ENCODE assay signal across 20 cellular contexts in the genomic region with DNA sequence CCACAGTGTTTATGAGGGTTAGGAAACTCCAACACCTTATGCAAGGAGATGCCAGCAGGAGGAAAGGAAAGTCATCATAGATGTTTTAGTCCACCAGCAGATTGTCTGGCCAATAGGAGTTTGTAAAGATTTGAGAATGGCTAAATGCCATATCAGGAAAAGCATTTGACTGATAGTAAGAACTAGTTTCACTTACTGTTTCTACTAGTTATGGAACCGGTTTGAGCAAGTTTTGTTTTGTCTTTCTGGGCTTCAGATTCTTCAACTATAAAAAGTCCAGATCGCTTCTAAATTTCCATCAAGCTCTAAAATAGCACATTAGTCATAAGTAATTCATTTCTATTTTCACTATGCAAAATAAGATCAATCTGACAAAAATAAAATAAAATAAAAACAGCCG.
"Had no signal": no experiment of that assay in that cellular context is flagged by ENCODE, and none has a peak within 500 bp of the region (broad histone marks: within the 10 kb centered on the region; RNA-seq: fewer than 3 reads in every experiment).

No MANE protein-coding gene starts in this region.

- DNase-seq: KBM-7; NCI-H1092; NCI-H1105 treated with DMSO at 0.1 percent for 48 hours; NCI-H1417 treated with DMSO at 0.1 percent for 48 hours; NCI-H146; NCI-H1694 treated with DMSO at 0.1 percent for 48 hours; NCI-H1930; NCI-H2081; NCI-H2107; NCI-H2227 treated with DMSO at 0.1 percent for 48 hours; NCI-H524; NCI-H69; NCI-H774; NK-92 treated with Interleukin-12 subunit alpha and Interleukin-12 subunit beta, amount 100 ng/mL, for 24 hours; Right ventricle myocardium superior; RPMI8226; SIG-M5 had no signal

- H3K9me3 ChIP-seq: SJSA1 had no signal

- H3K27me3 ChIP-seq: SJSA1 had no signal

- H3K4me3 ChIP-seq: SJSA1, SK-N-MC had no signal

- H3K4me1 ChIP-seq: SJSA1 had no signal

- H3K36me3 ChIP-seq: SJSA1 had no signal

- H3K27ac ChIP-seq: HL-60, SJSA1, SK-N-MC had no signal
